16 cellular contexts compared by ENCODE assay signal in the genomic region with DNA sequence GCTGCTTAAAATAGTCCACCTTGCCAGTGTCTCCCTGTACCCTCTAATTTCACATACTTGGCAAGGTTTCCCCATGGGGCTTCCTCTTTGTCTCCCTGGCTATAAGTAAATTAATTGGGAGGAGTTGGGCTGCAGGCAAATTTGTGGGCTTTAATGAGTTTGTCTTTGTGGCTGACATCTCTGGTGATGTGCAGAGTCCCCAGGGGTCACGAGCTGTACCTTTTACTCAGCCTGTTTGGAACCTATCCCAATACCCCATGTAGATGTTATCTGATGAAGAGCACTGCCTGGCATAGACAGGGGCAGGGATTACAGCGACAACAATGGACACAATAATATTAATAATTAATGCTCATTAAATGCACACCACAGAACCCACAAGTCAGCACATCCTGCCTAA.
DNase-seq lines count a peak whose midpoint lies in the region; TF ChIP-seq lines count a peak whose summit lies in the region.
"Had no signal": no experiment of that assay in that cellular context is flagged by ENCODE, and none has a peak within 500 bp of the region (broad histone marks: within the 10 kb centered on the region; RNA-seq: fewer than 3 reads in every experiment).

No MANE protein-coding gene starts in this region.

- no peak overlapping the region for H3K4me3 ChIP-seq in BLaER1 treated with 17β-estradiol and CSF1 and Interleukin-3, amounts not matched to agents 10 nM and 100 nM

- TF ChIP-seq CTCF in VCaP (conservative IDR thresholded peaks at IDR 0.05), result no peak

- no peaks in the 10 kb centered on the region for H3K27me3 ChIP-seq in BLaER1 treated with 17β-estradiol and CSF1 and Interleukin-3, amounts not matched to agents 10 nM and 100 nM

- H3K36me3 ChIP-seq in BLaER1 treated with 17β-estradiol and CSF1 and Interleukin-3, amounts not matched to agents 10 nM and 100 nM, result no peaks in the 10 kb centered on the region

- H3K4me2 ChIP-seq in BLaER1 treated with 17β-estradiol and CSF1 and Interleukin-3, amounts not matched to agents 10 nM and 100 nM, result peak overlapping the region in 7 of 11 experiments; percentile 1 to 38 (median 16); a peak in 8 of 22 replicates
- H3K4me2 ChIP-seq: KMS-11 had no signal

- H3K9me3 ChIP-seq in BLaER1 treated with 17β-estradiol and CSF1 and Interleukin-3, amounts not matched to agents 10 nM and 100 nM (replicated peaks in 1 of 11), result peaks cover 0 to 14% (median 9%) of the 10 kb centered on the region in 11 experiments; a peak in 19 of 22 replicates

- no peak overlapping the region for H3K9ac ChIP-seq in BLaER1 treated with 17β-estradiol and CSF1 and Interleukin-3, amounts not matched to agents 10 nM and 100 nM
- H3K9ac ChIP-seq: KMS-11 had no signal

- DNase-seq in NCI-H1092 treated with DMSO at 0.1 percent for 48 hours (lab: John Stamatoyannopoulos, UW), result peak; percentile 53
- DNase-seq in NCI-H2227 (lab: John Stamatoyannopoulos, UW; ENCODE audit: unreplicated experiment), result peak; percentile 10
- no peak for DNase-seq in NCI-H2196 (lab: John Stamatoyannopoulos, UW; ENCODE audit: unreplicated experiment)
- no peak for DNase-seq in NCI-H146 treated with DMSO at 0.1 percent for 48 hours (lab: John Stamatoyannopoulos, UW; ENCODE audit: unreplicated experiment)
- DNase-seq in NCI-H1694 (lab: John Stamatoyannopoulos, UW), result no peak
- DNase-seq: CD4-positive, CD25-positive, alpha-beta regulatory T cell; H7; NCI-H1048; NCI-H2107; NCI-H510A; RPMI8226; SIG-M5; T-helper 2 cell had no signal

- H3K27ac ChIP-seq in BLaER1 treated with 17β-estradiol and CSF1 and Interleukin-3, amounts not matched to agents 10 nM and 100 nM, result no peak overlapping the region
- H3K27ac ChIP-seq in VCaP, result peak overlapping the region; percentile 71
- H3K27ac ChIP-seq: KMS-11 had no signal

- H4K20me1 ChIP-seq in BLaER1 treated with 17β-estradiol and CSF1 and Interleukin-3, amounts not matched to agents 10 nM and 100 nM, result no peaks in the 10 kb centered on the region

- peaks cover 0 to 13% (median 8%) of the 10 kb centered on the region in 10 experiments; a peak in 9 of 20 replicates for H3K4me1 ChIP-seq in BLaER1 treated with 17β-estradiol and CSF1 and Interleukin-3, amounts not matched to agents 10 nM and 100 nM

Comparison
In these comparisons a context has a peak if more than half of its experiments do, and no peak if none do; other contexts are left out.
1. DNase-seq: peak in NCI-H1092 treated with DMSO at 0.1 percent for 48 hours (single experiment) and NCI-H2227 (single experiment); none in NCI-H2196 (single experiment), NCI-H146 treated with DMSO at 0.1 percent for 48 hours (single experiment) and NCI-H1694 (single experiment).